Comparison of ENCODE assay signal across 2 cellular contexts in the genomic region with DNA sequence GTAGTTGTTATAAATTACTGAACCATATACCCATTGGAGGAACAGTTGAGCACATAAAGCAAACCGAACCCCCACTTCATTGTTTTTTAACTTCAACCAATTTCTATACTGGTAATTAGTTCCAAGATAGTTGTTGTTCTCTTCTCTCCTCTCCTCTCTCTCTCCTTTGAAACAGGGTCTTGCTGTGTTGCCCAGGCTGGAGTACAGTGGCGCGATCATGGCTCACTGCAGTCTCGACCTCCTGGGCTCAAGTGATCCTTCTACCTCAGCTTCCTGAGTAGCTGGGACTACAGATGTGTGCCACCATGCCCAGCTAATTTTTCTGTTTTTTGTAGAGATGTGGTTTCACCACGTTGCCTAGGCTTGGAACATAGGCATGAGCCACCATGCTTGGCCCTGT. TPM values are rescaled to one million over a fixed set of nuclear protein-coding genes. Genes with fewer than 3 reads are reported as not detected.
"Had no signal": no experiment of that assay in that cellular context is flagged by ENCODE, and none has a peak within 500 bp of the region (broad histone marks: within the 10 kb centered on the region; RNA-seq: fewer than 3 reads in every experiment).

No MANE protein-coding gene starts in this region.

RNA-seq across cellular contexts. Expression of a gene that starts 27.2 kb away (rescaled TPM):
- total RNA-seq: ascending aorta, bronchial epithelial cell had no signal
